ENCODE assay signal across 17 cellular contexts in genomic region chr14:67584931-67585330, GRCh38. TPM values are rescaled to one million over a fixed set of nuclear protein-coding genes. Genes with fewer than 3 reads are reported as not detected.
"Had no signal": no experiment of that assay in that cellular context is flagged by ENCODE, and none has a peak within 500 bp of the region (broad histone marks: within the 10 kb centered on the region; RNA-seq: fewer than 3 reads in every experiment).

No MANE protein-coding gene starts in this region.

- H3K27ac Mint-ChIP-seq: natural killer cell had no signal

- H3K27me3 Mint-ChIP-seq: memory B cell; stimulated activated memory B cell treated with anti-CD40 and anti-IgM and Interleukin-4, amounts not matched to agents 10 μg/mL and 1 μg/mL and 100 μg/mL, for 72 hours had no signal

- H3K4me3 Mint-ChIP-seq: memory B cell; natural killer cell; stimulated activated memory B cell treated with anti-CD40 and anti-IgM and Interleukin-4, amounts not matched to agents 10 μg/mL and 1 μg/mL and 100 μg/mL, for 72 hours had no signal

- H3K4me1 Mint-ChIP-seq: natural killer cell had no signal

- FAIRE-seq: pancreas had no signal

- H3K4me3 ChIP-seq: gastrocnemius medialis, lung, pancreas, right lobe of liver, transverse colon had no signal

- H3K27me3 ChIP-seq: gastrocnemius medialis, pancreas, right lobe of liver, transverse colon had no signal

- DNase-seq: cortex of kidney; effector CD4-positive, alpha-beta T cell; foreskin fibroblast; gastrocnemius medialis; head of caudate nucleus; natural killer cell; right lobe of liver; stimulated activated CD4-positive, alpha-beta T cell treated with anti-CD3 and anti-CD28 coated beads, Interleukin-4, amount 100 ng/mL, for 4 hours; stimulated activated naive CD8-positive, alpha-beta T cell treated with anti-CD3 and anti-CD28 coated beads, Interleukin-15, Interleukin-2, amounts not matched to agents 100 U/mL and 50 U/mL, for 24 hours; transverse colon had no signal

- H3K36me3 ChIP-seq: right lobe of liver had no signal

- H3K9me3 ChIP-seq: gastrocnemius medialis, pancreas, right lobe of liver, transverse colon had no signal

- ATAC-seq: esophagus mucosa; gastrocnemius medialis; natural killer cell; stimulated activated memory B cell treated with anti-CD40 and anti-IgM and Interleukin-4, amounts not matched to agents 10 μg/mL and 1 μg/mL and 100 μg/mL, for 72 hours had no signal

- H3K9me3 Mint-ChIP-seq: memory B cell; natural killer cell; stimulated activated memory B cell treated with anti-CD40 and anti-IgM and Interleukin-4, amounts not matched to agents 10 μg/mL and 1 μg/mL and 100 μg/mL, for 72 hours had no signal

- H3K4me1 ChIP-seq: gastrocnemius medialis, pancreas, transverse colon had no signal

- H3K27ac ChIP-seq: epithelial cell of prostate, gastrocnemius medialis, pancreas, right lobe of liver, transverse colon had no signal

RNA-seq across cellular contexts. Expression of gene PLEKHH1, which starts 51.8 kb away (rescaled TPM):
- total RNA-seq: mononuclear cell, natural killer cell had no signal
